ENCODE assay signal across 8 cellular contexts in genomic region chr14:54782803-54783659, GRCh38.
DNase-seq lines count a peak whose midpoint lies in the region; ATAC-seq and TF ChIP-seq lines count a peak whose summit lies in the region.

No MANE protein-coding gene starts in this region.

- H3K4me3 ChIP-seq in HFF-Myc (replicated peaks; ENCODE audit: low read depth, low read length) (no peak overlapping the region), spleen (peak overlapping the region in 1 of 8 donors; percentile 21)

- peak overlapping the region; percentile 49 for H3K4me3 Mint-ChIP-seq in endothelial cell (ENCODE audit: unreplicated experiment)
- H3K4me3 Mint-ChIP-seq in stimulated activated effector memory CD8-positive, alpha-beta T cell treated with anti-CD3 and anti-CD28 coated beads, Interleukin-12 subunit alpha, Interleukin-12 subunit beta, amount 100 ng/mL, for 72 hours, result no peak overlapping the region

- peak overlapping the region in 4 of 8 donors; percentile 7 to 76 (median 58) for H3K27ac ChIP-seq in spleen

- peaks cover 0 to 77% (median 8%) of the 10 kb centered on the region in 6 donors for H3K36me3 ChIP-seq in spleen

- H3K27me3 ChIP-seq in spleen (replicated peaks in 1 of 7), result no peaks in the 10 kb centered on the region

- no peak overlapping the region for H3K27ac Mint-ChIP-seq in endothelial cell (ENCODE audit: unreplicated experiment)
- no peak overlapping the region for H3K27ac Mint-ChIP-seq in stimulated activated effector memory CD8-positive, alpha-beta T cell treated with anti-CD3 and anti-CD28 coated beads, Interleukin-12 subunit alpha, Interleukin-12 subunit beta, amount 100 ng/mL, for 72 hours

- H3K9me3 Mint-ChIP-seq in endothelial cell (ENCODE audit: unreplicated experiment), result no peaks in the 10 kb centered on the region
- no peaks in the 10 kb centered on the region for H3K9me3 Mint-ChIP-seq in stimulated activated effector memory CD8-positive, alpha-beta T cell treated with anti-CD3 and anti-CD28 coated beads, Interleukin-12 subunit alpha, Interleukin-12 subunit beta, amount 100 ng/mL, for 72 hours

- ATAC-seq in stimulated activated effector memory CD8-positive, alpha-beta T cell treated with anti-CD3 and anti-CD28 coated beads, Interleukin-12 subunit alpha, Interleukin-12 subunit beta, amount 100 ng/mL, for 72 hours, result no peak

- peaks cover 3% of the 10 kb centered on the region for H3K27me3 Mint-ChIP-seq in endothelial cell (ENCODE audit: unreplicated experiment)

- no peak for TF ChIP-seq POLR2A in spleen (IDR thresholded peaks at IDR 0.05)

- intact Hi-C loops in spleen (cut with DNase I; ENCODE audit: low total_unique reads), result no loop called here

- H3K4me1 Mint-ChIP-seq in endothelial cell (ENCODE audit: unreplicated experiment), result no peaks in the 10 kb centered on the region
- no peaks in the 10 kb centered on the region for H3K4me1 Mint-ChIP-seq in stimulated activated effector memory CD8-positive, alpha-beta T cell treated with anti-CD3 and anti-CD28 coated beads, Interleukin-12 subunit alpha, Interleukin-12 subunit beta, amount 100 ng/mL, for 72 hours

- 63 to 79% (median 69%) methylated on average over 13 to 14 of the region's 14 CpGs for WGBS in spleen, 5 donors

- H3K4me1 ChIP-seq in spleen, result peaks cover 6 to 42% (median 23%) of the 10 kb centered on the region in 6 donors

- peak; percentile 15 for DNase-seq in NK-92 treated with Interleukin-12 subunit alpha and Interleukin-12 subunit beta, amount 100 ng/mL, for 24 hours (lab: John Stamatoyannopoulos, UW)
- DNase-seq in NK-92 (lab: John Stamatoyannopoulos, UW; ENCODE audit: unreplicated experiment), result no peak
- DNase-seq in HFF-Myc (ENCODE audit: extremely low read depth, low read depth), result no peak
- peak; percentile 98 for DNase-seq in MV-4-11 (lab: John Stamatoyannopoulos, UW)
- peak; percentile 31 for DNase-seq in endothelial cell (ENCODE audit: low spot score)
- DNase-seq in spleen, result no peak
- no peak for DNase-seq in 8988T
- DNase-seq in stimulated activated effector memory CD8-positive, alpha-beta T cell treated with anti-CD3 and anti-CD28 coated beads, Interleukin-12 subunit alpha, Interleukin-12 subunit beta, amount 100 ng/mL, for 72 hours (ENCODE audit: low spot score in 2 of 2), result no peak

- TF ChIP-seq CTCF in HFF-Myc (IDR thresholded peaks at IDR 0.05; ENCODE audit: low read depth, low read length, missing control alignments) (peak; percentile 19), endothelial cell (IDR thresholded peaks at IDR 0.05; ENCODE audit: unreplicated experiment) (no peak), spleen (IDR thresholded peaks at IDR 0.05 in 8 of 11, conservative IDR thresholded peaks at IDR 0.05 in 3 of 11) (peak in 9 of 11 experiments; percentile 16 to 54 (median 36))

- H3K9me3 ChIP-seq in spleen, result no peaks in the 10 kb centered on the region

- peaks cover 5% of the 10 kb centered on the region for H3K36me3 Mint-ChIP-seq in endothelial cell (ENCODE audit: low read depth, unreplicated experiment)
- H3K36me3 Mint-ChIP-seq in stimulated activated effector memory CD8-positive, alpha-beta T cell treated with anti-CD3 and anti-CD28 coated beads, Interleukin-12 subunit alpha, Interleukin-12 subunit beta, amount 100 ng/mL, for 72 hours, result no peaks in the 10 kb centered on the region

Comparison
In these comparisons a context has a peak if more than half of its experiments do, and no peak if none do; other contexts are left out.
1. DNase-seq: peak in NK-92 treated with Interleukin-12 subunit alpha and Interleukin-12 subunit beta, amount 100 ng/mL, for 24 hours (single experiment), MV-4-11 (single experiment) and endothelial cell (single experiment); none in NK-92 (single experiment), HFF-Myc (single experiment), spleen (single experiment), 8988T (single experiment) and stimulated activated effector memory CD8-positive, alpha-beta T cell treated with anti-CD3 and anti-CD28 coated beads, Interleukin-12 subunit alpha, Interleukin-12 subunit beta, amount 100 ng/mL, for 72 hours (0 of 2).